In genomic region chr15:47652213-47652852, GRCh38 we compare ENCODE assay signal across 21 cellular contexts.
DNase-seq lines count a peak whose midpoint lies in the region; ATAC-seq and FAIRE-seq lines count a peak whose summit lies in the region.
"Had no signal": no experiment of that assay in that cellular context is flagged by ENCODE, and none has a peak within 500 bp of the region (broad histone marks: within the 10 kb centered on the region; RNA-seq: fewer than 3 reads in every experiment).

No MANE protein-coding gene starts in this region.

- H4K5ac ChIP-seq in mesendoderm (ENCODE audit: low read length), result no peak overlapping the region

- no CpG with 5 or more reads among the region's 8 CpGs for WGBS in mesendoderm (ENCODE audit: extremely low coverage, insufficient coverage, low lambda C conversion rate)
- WGBS in small intestine, 3 donors, result 15 to 41% (median 21%) methylated on average over 8 of the region's 8 CpGs

- no peak for FAIRE-seq in small intestine (lab: Jason Lieb, UNC)
- FAIRE-seq: H54 had no signal

- H3K9ac ChIP-seq in mesendoderm (ENCODE audit: low read length), result no peak overlapping the region

- no peak overlapping the region for H4K8ac ChIP-seq in mesendoderm (ENCODE audit: low read depth, low read length)

- no peak overlapping the region for H2BK5ac ChIP-seq in mesendoderm (ENCODE audit: low read length)

- no peaks in the 10 kb centered on the region for H3K27me3 ChIP-seq in mesendoderm (ENCODE audit: insufficient read depth, low read length, poor library complexity)
- H3K27me3 ChIP-seq in small intestine (ENCODE audit: control insufficient read depth in 2 of 2, insufficient read depth in 2 of 2, low read length in 2 of 2), result no peaks in the 10 kb centered on the region
- H3K27me3 ChIP-seq: BE2C had no signal

- no peaks in the 10 kb centered on the region for H3K79me1 ChIP-seq in mesendoderm (ENCODE audit: low read length)

- no peaks in the 10 kb centered on the region for H3K79me2 ChIP-seq in mesendoderm (ENCODE audit: control insufficient read depth, insufficient read depth, low read length)

- H3K23ac ChIP-seq in mesendoderm (ENCODE audit: low read length), result no peak overlapping the region

- peak overlapping the region; percentile 75 for H3K18ac ChIP-seq in mesendoderm (ENCODE audit: low read length)

- H3K4me2 ChIP-seq in mesendoderm (ENCODE audit: low read length), result no peak overlapping the region

- H3K27ac ChIP-seq in mesendoderm (ENCODE audit: low read depth, low read length) (no peak overlapping the region), small intestine (ENCODE audit: low read depth in 1 of 2, low read length in 1 of 2) (no peak overlapping the region)
- H3K27ac ChIP-seq: HL-60 had no signal

- ATAC-seq in HG02885 (IDR thresholded peaks at IDR 0.05; ENCODE audit: poor library complexity, unreplicated experiment), result no peak
- no peak for ATAC-seq in GM21619 (IDR thresholded peaks at IDR 0.05; ENCODE audit: unreplicated experiment)
- ATAC-seq: Panc1 had no signal

- no peaks in the 10 kb centered on the region for H3K9me3 ChIP-seq in small intestine (ENCODE audit: control insufficient read depth, low read depth)
- H3K9me3 ChIP-seq: BE2C had no signal

- no peak overlapping the region for H2BK15ac ChIP-seq in mesendoderm (replicated peaks; ENCODE audit: low read depth)

- no peak overlapping the region for H2BK120ac ChIP-seq in mesendoderm (ENCODE audit: low read depth, low read length)

- H3K56ac ChIP-seq in mesendoderm (ENCODE audit: low read length), result no peak overlapping the region

- no peak overlapping the region for H2AK5ac ChIP-seq in mesendoderm (ENCODE audit: low read length)

- DNase-seq in NCI-H524 treated with DMSO at 0.1 percent for 48 hours (lab: John Stamatoyannopoulos, UW) (peak; percentile 79), SK-N-DZ (ENCODE audit: low spot score) (peak; percentile 80), mesendoderm (no peak), small intestine (peak; percentile 11)
- DNase-seq in NK-92 treated with Interleukin-12 subunit alpha and Interleukin-12 subunit beta, amount 100 ng/mL, for 24 hours (lab: John Stamatoyannopoulos, UW), result no peak
- DNase-seq: BE2C, DMS79, KBM-7, MM.1S, NCI-H1048, NCI-H1417 treated with DMSO at 0.1 percent for 48 hours, NCI-H187, NCI-H2107, NCI-H226, NCI-H526 treated with DMSO at 0.1 percent for 48 hours, SIG-M5 had no signal

- H3K4me1 ChIP-seq in mesendoderm (ENCODE audit: control insufficient read depth, low read depth, low read length), result no peaks in the 10 kb centered on the region
- H3K4me1 ChIP-seq in small intestine (ENCODE audit: control insufficient read depth in 2 of 2, insufficient read depth in 1 of 2, low read depth in 1 of 2, low read length in 1 of 2), result no peaks in the 10 kb centered on the region
- H3K4me1 ChIP-seq: BE2C had no signal

- H3K36me3 ChIP-seq in mesendoderm (ENCODE audit: control insufficient read depth, insufficient read depth, low read length) (no peaks in the 10 kb centered on the region), small intestine (ENCODE audit: control insufficient read depth in 2 of 2, insufficient read depth in 2 of 2, low read length in 2 of 2) (no peaks in the 10 kb centered on the region)
- H3K36me3 ChIP-seq: BE2C had no signal

- H3K4me3 ChIP-seq in mesendoderm (ENCODE audit: low read length) (no peak overlapping the region), small intestine (ENCODE audit: low read depth in 1 of 2, low read length in 2 of 2) (no peak overlapping the region)

- no peak overlapping the region for H3K4ac ChIP-seq in mesendoderm (ENCODE audit: low read depth, low read length)

Comparison
In these comparisons a context has a peak if more than half of its experiments do, and no peak if none do; other contexts are left out.
1. DNase-seq: peak in NCI-H524 treated with DMSO at 0.1 percent for 48 hours (single experiment), SK-N-DZ (single experiment) and small intestine (single experiment); none in mesendoderm (single experiment) and NK-92 treated with Interleukin-12 subunit alpha and Interleukin-12 subunit beta, amount 100 ng/mL, for 24 hours (single experiment).